In genomic region chr13:72820156-72820897, GRCh38 we compare ENCODE assay signal across 14 cellular contexts. TPM values are rescaled to one million over a fixed set of nuclear protein-coding genes. Genes with fewer than 3 reads are reported as not detected.
A peak's percentile ranks its signal among the peaks of the same experiment; 100 is the strongest.
DNase-seq lines count a peak whose midpoint lies in the region; TF ChIP-seq lines count a peak whose summit lies in the region.
"Had no signal": no experiment of that assay in that cellular context is flagged by ENCODE, and none has a peak within 500 bp of the region (broad histone marks: within the 10 kb centered on the region; RNA-seq: fewer than 3 reads in every experiment).

No MANE protein-coding gene starts in this region.

- H3K79me2 ChIP-seq in trophoblast cell (ENCODE audit: control insufficient read depth, insufficient read depth, low read length, poor library complexity): no peaks in the 10 kb centered on the region

- H2BK5ac ChIP-seq in trophoblast cell (ENCODE audit: low read depth, low read length, poor library complexity): no peak overlapping the region

- H3K4me1 ChIP-seq in trophoblast cell (ENCODE audit: control insufficient read depth in 1 of 2, insufficient read depth in 2 of 2, low read length in 2 of 2): no peaks in the 10 kb centered on the region

- H3K4me3 ChIP-seq in fibroblast of mammary gland (ENCODE audit: control insufficient read depth, low read depth, low read length) (no peak overlapping the region), trophoblast cell (ENCODE audit: low read depth, low read length) (no peak overlapping the region)

- no peak overlapping the region for H4K8ac ChIP-seq in trophoblast cell (ENCODE audit: low read depth, low read length)

- peaks cover 2% of the 10 kb centered on the region in 2 experiments for H3K36me3 ChIP-seq in trophoblast cell (ENCODE audit: control insufficient read depth in 1 of 2, insufficient read depth in 2 of 2, low read length in 2 of 2)

- no peak overlapping the region for H2AFZ ChIP-seq in trophoblast cell (ENCODE audit: insufficient read depth, low read length, poor library complexity)

- no peaks in the 10 kb centered on the region for H3K27me3 ChIP-seq in trophoblast cell (ENCODE audit: insufficient read depth, low read length)

- DNase-seq in GM04503 (ENCODE audit: low read depth) (peak; percentile 28), RKO (ENCODE audit: low spot score) (peak; percentile 72), fibroblast of mammary gland (ENCODE audit: low read depth) (peak; percentile 87), trophoblast cell (peak; percentile 25 to 60), OCI-M1 (lab: John Stamatoyannopoulos, UW) (no peak), OCI-M2 (lab: John Stamatoyannopoulos, UW; ENCODE audit: unreplicated experiment) (no peak)
- DNase-seq in stimulated activated CD4-positive, alpha-beta T cell treated with anti-CD3 and anti-CD28 coated beads, Interleukin-12 subunit alpha, Interleukin-12 subunit beta, amount 100 ng/mL, for 4 hours: no peak
- DNase-seq: activated CD4-positive, alpha-beta T cell treated with anti-CD3 and anti-CD28 coated beads, Interleukin-2, amount 50 U/mL, for 1 hour; activated T-cell treated with anti-CD3 and anti-CD28 coated beads, Interleukin-2, amount 50 U/mL, for 72 hours; CD8-positive, alpha-beta T cell; glutamatergic neuron; NCI-H510A; right cardiac atrium; RPMI8226 had no signal

- H3K4me2 ChIP-seq in trophoblast cell (ENCODE audit: low read length): no peak overlapping the region

- H2AK5ac ChIP-seq in trophoblast cell (ENCODE audit: low read length): no peak overlapping the region

- no peak overlapping the region for H3K4ac ChIP-seq in trophoblast cell (ENCODE audit: low read depth, low read length)

- no CpG with 5 or more reads among the region's 8 CpGs for WGBS in trophoblast cell (ENCODE audit: extremely low coverage, insufficient coverage, insufficient read length)

- no peak overlapping the region for H2BK120ac ChIP-seq in trophoblast cell (ENCODE audit: insufficient read depth, low read length, poor library complexity)

- H3K9ac ChIP-seq in trophoblast cell (ENCODE audit: low read length): no peak overlapping the region

- no peak overlapping the region for H3K14ac ChIP-seq in trophoblast cell (ENCODE audit: low read length)

- no peak overlapping the region for H2BK12ac ChIP-seq in trophoblast cell (ENCODE audit: low read length)

- H3K23ac ChIP-seq in trophoblast cell (ENCODE audit: low read length): no peak overlapping the region

- H3K79me1 ChIP-seq in trophoblast cell (ENCODE audit: low read length): no peaks in the 10 kb centered on the region

- H4K12ac ChIP-seq in trophoblast cell (ENCODE audit: low read depth, low read length): no peak overlapping the region

- no peak overlapping the region for H4K91ac ChIP-seq in trophoblast cell (ENCODE audit: low read depth, low read length)

- no peaks in the 10 kb centered on the region for H3K9me3 ChIP-seq in trophoblast cell (ENCODE audit: insufficient read depth, low read depth, low read length)

- no peak overlapping the region for H3K27ac ChIP-seq in trophoblast cell (ENCODE audit: low read depth, low read length)

- TF ChIP-seq CTCF in fibroblast of mammary gland (conservative IDR thresholded peaks at IDR 0.05; ENCODE audit: control insufficient read depth, insufficient read depth, low read depth, low read length): no peak

- no peak overlapping the region for H3K18ac ChIP-seq in trophoblast cell (ENCODE audit: low read length)

RNA-seq across cellular contexts. Expression of gene PIBF1, which starts 38.4 kb away (rescaled TPM):
- 8.3 and 8.9 TPM in 2 replicates for polyA plus RNA-seq in trophoblast cell (2013)

RNA-seq across cellular contexts. Expression of gene DIS3, which starts 38.6 kb away (rescaled TPM):
- polyA plus RNA-seq in trophoblast cell (2013): 26.8 and 28.3 TPM in 2 replicates

Comparison
In these comparisons a context has a peak if more than half of its experiments do, and no peak if none do; other contexts are left out.
1. DNase-seq: peak in GM04503 (single experiment), RKO (single experiment), fibroblast of mammary gland (single experiment) and trophoblast cell (2 of 2); none in OCI-M1 (single experiment), stimulated activated CD4-positive, alpha-beta T cell treated with anti-CD3 and anti-CD28 coated beads, Interleukin-12 subunit alpha, Interleukin-12 subunit beta, amount 100 ng/mL, for 4 hours (single experiment) and OCI-M2 (single experiment).